17 cellular contexts compared by ENCODE assay signal in genomic region chr14:91307652-91308051, GRCh38.
DNase-seq lines count a peak whose midpoint lies in the region; ATAC-seq and TF ChIP-seq lines count a peak whose summit lies in the region.
"Had no signal": no experiment of that assay in that cellular context is flagged by ENCODE, and none has a peak within 500 bp of the region (broad histone marks: within the 10 kb centered on the region; RNA-seq: fewer than 3 reads in every experiment).

No MANE protein-coding gene starts in this region.

- H3K27ac Mint-ChIP-seq in T-helper 1 cell treated with Interleukin-12 subunit alpha and Interleukin-12 subunit beta and Interleukin-4 antibody, amounts not matched to agents 30 μg/mL and 1 μg/mL, for 36 hours: peak overlapping the region; percentile 34
- peak overlapping the region; percentile 61 for H3K27ac Mint-ChIP-seq in CD4-positive, alpha-beta T cell
- peak overlapping the region; percentile 49 for H3K27ac Mint-ChIP-seq in activated CD4-positive, alpha-beta memory T cell treated with anti-CD3 and anti-CD28 coated beads, Interleukin-2, amount 10 ng/mL, durations not matched to agents 7 days and 5 days

- H3K14ac ChIP-seq in trophoblast cell (ENCODE audit: low read length): no peak overlapping the region

- DNase-seq in T-helper 1 cell (no peak), lower lobe of right lung (peak; percentile 11), hypothalamus (lab: John Stamatoyannopoulos, UW) (no peak), trophoblast cell (no peak), left colon (no peak)
- DNase-seq in CD4-positive, alpha-beta T cell: no peak
- no peak for DNase-seq in activated CD4-positive, alpha-beta memory T cell treated with anti-CD3 and anti-CD28 coated beads, Interleukin-2, amount 10 ng/mL, durations not matched to agents 7 days and 5 days
- DNase-seq: CD4-positive, CD25-positive, alpha-beta regulatory T cell; DMS79; HCEC 1CT; NCI-H1417; NCI-H1930; NCI-H69 had no signal

- CTCF ChIA-PET in CD4-positive, alpha-beta T cell (lab: Charles Lee): no interaction called here
- CTCF ChIA-PET in activated CD4-positive, alpha-beta memory T cell treated with anti-CD3 and anti-CD28 coated beads, Interleukin-2, amount 10 ng/mL, durations not matched to agents 7 days and 5 days (lab: Charles Lee): no interaction called here

- H3K4me1 ChIP-seq in lower lobe of right lung (peaks cover 5% of the 10 kb centered on the region), trophoblast cell (ENCODE audit: control insufficient read depth in 1 of 2, insufficient read depth in 2 of 2, low read length in 2 of 2) (no peaks in the 10 kb centered on the region)

- H3K36me3 Mint-ChIP-seq in T-helper 1 cell treated with Interleukin-12 subunit alpha and Interleukin-12 subunit beta and Interleukin-4 antibody, amounts not matched to agents 30 μg/mL and 1 μg/mL, for 36 hours (ENCODE audit: low read depth): peaks cover 55% of the 10 kb centered on the region
- peaks cover 94% of the 10 kb centered on the region for H3K36me3 Mint-ChIP-seq in CD4-positive, alpha-beta T cell (ENCODE audit: low read depth)
- H3K36me3 Mint-ChIP-seq in activated CD4-positive, alpha-beta memory T cell treated with anti-CD3 and anti-CD28 coated beads, Interleukin-2, amount 10 ng/mL, durations not matched to agents 7 days and 5 days (ENCODE audit: low read depth): peaks cover 94% of the 10 kb centered on the region

- H3K27me3 ChIP-seq in CD4-positive, alpha-beta T cell (ENCODE audit: control insufficient read depth, insufficient read depth, low read length): no peaks in the 10 kb centered on the region
- no peaks in the 10 kb centered on the region for H3K27me3 ChIP-seq in lower lobe of right lung (ENCODE audit: low read depth)
- H3K27me3 ChIP-seq in trophoblast cell (ENCODE audit: insufficient read depth, low read length): no peaks in the 10 kb centered on the region

- no peak overlapping the region for H3K9ac ChIP-seq in trophoblast cell (ENCODE audit: low read length)

- H3K36me3 ChIP-seq in lower lobe of right lung (peaks cover 87% of the 10 kb centered on the region), trophoblast cell (ENCODE audit: control insufficient read depth in 1 of 2, insufficient read depth in 2 of 2, low read length in 2 of 2) (peaks cover 5 to 7% of the 10 kb centered on the region in 2 experiments)

- no peak overlapping the region for H3K4ac ChIP-seq in trophoblast cell (ENCODE audit: low read depth, low read length)

- H4K91ac ChIP-seq in trophoblast cell (ENCODE audit: low read depth, low read length): no peak overlapping the region

- peaks cover 37% of the 10 kb centered on the region for H3K4me1 Mint-ChIP-seq in T-helper 1 cell treated with Interleukin-12 subunit alpha and Interleukin-12 subunit beta and Interleukin-4 antibody, amounts not matched to agents 30 μg/mL and 1 μg/mL, for 36 hours (ENCODE audit: low read depth)
- H3K4me1 Mint-ChIP-seq in CD4-positive, alpha-beta T cell (ENCODE audit: low read depth): peaks cover 31% of the 10 kb centered on the region
- peaks cover 61% of the 10 kb centered on the region for H3K4me1 Mint-ChIP-seq in activated CD4-positive, alpha-beta memory T cell treated with anti-CD3 and anti-CD28 coated beads, Interleukin-2, amount 10 ng/mL, durations not matched to agents 7 days and 5 days

- no peak for TF ChIP-seq CTCF in CD4-positive, alpha-beta T cell (IDR thresholded peaks at IDR 0.05)
- no peak for TF ChIP-seq CTCF in lower lobe of right lung (IDR thresholded peaks at IDR 0.05)

- H4K12ac ChIP-seq in trophoblast cell (ENCODE audit: low read depth, low read length): no peak overlapping the region

- H3K18ac ChIP-seq in trophoblast cell (ENCODE audit: low read length): no peak overlapping the region

- H2BK5ac ChIP-seq in trophoblast cell (ENCODE audit: low read depth, low read length, poor library complexity): no peak overlapping the region

- H2BK120ac ChIP-seq in trophoblast cell (ENCODE audit: insufficient read depth, low read length, poor library complexity): no peak overlapping the region

- H3K4me3 Mint-ChIP-seq in T-helper 1 cell treated with Interleukin-12 subunit alpha and Interleukin-12 subunit beta and Interleukin-4 antibody, amounts not matched to agents 30 μg/mL and 1 μg/mL, for 36 hours: no peak overlapping the region
- no peak overlapping the region for H3K4me3 Mint-ChIP-seq in CD4-positive, alpha-beta T cell
- no peak overlapping the region for H3K4me3 Mint-ChIP-seq in activated CD4-positive, alpha-beta memory T cell treated with anti-CD3 and anti-CD28 coated beads, Interleukin-2, amount 10 ng/mL, durations not matched to agents 7 days and 5 days
- H3K4me3 Mint-ChIP-seq: B cell had no signal

- no peak overlapping the region for H4K8ac ChIP-seq in trophoblast cell (ENCODE audit: low read depth, low read length)

- no peak overlapping the region for H3K23ac ChIP-seq in trophoblast cell (ENCODE audit: low read length)

- no peaks in the 10 kb centered on the region for H3K79me1 ChIP-seq in trophoblast cell (ENCODE audit: low read length)

- no peaks in the 10 kb centered on the region for H3K9me3 Mint-ChIP-seq in T-helper 1 cell treated with Interleukin-12 subunit alpha and Interleukin-12 subunit beta and Interleukin-4 antibody, amounts not matched to agents 30 μg/mL and 1 μg/mL, for 36 hours
- no peaks in the 10 kb centered on the region for H3K9me3 Mint-ChIP-seq in CD4-positive, alpha-beta T cell
- no peaks in the 10 kb centered on the region for H3K9me3 Mint-ChIP-seq in activated CD4-positive, alpha-beta memory T cell treated with anti-CD3 and anti-CD28 coated beads, Interleukin-2, amount 10 ng/mL, durations not matched to agents 7 days and 5 days
- H3K9me3 Mint-ChIP-seq: CD4-positive, CD25-positive, alpha-beta regulatory T cell had no signal

- intact Hi-C loops in CD4-positive, alpha-beta T cell (cut with DNase I, micrococcal nuclease): no loop called here
- intact Hi-C loops in lower lobe of right lung (cut with DNase I): no loop called here
- intact Hi-C loops in left colon (cut with DNase I, micrococcal nuclease): no loop called here

- no peak overlapping the region for H2AK5ac ChIP-seq in trophoblast cell (ENCODE audit: low read length)

- H3K4me3 ChIP-seq in lower lobe of right lung (no peak overlapping the region), trophoblast cell (ENCODE audit: low read depth, low read length) (no peak overlapping the region)

- H3K27me3 Mint-ChIP-seq in T-helper 1 cell treated with Interleukin-12 subunit alpha and Interleukin-12 subunit beta and Interleukin-4 antibody, amounts not matched to agents 30 μg/mL and 1 μg/mL, for 36 hours (ENCODE audit: low read depth): no peaks in the 10 kb centered on the region
- no peaks in the 10 kb centered on the region for H3K27me3 Mint-ChIP-seq in CD4-positive, alpha-beta T cell
- H3K27me3 Mint-ChIP-seq in activated CD4-positive, alpha-beta memory T cell treated with anti-CD3 and anti-CD28 coated beads, Interleukin-2, amount 10 ng/mL, durations not matched to agents 7 days and 5 days: no peaks in the 10 kb centered on the region
- H3K27me3 Mint-ChIP-seq: B cell; CD4-positive, CD25-positive, alpha-beta regulatory T cell had no signal

- POLR2A ChIA-PET in CD4-positive, alpha-beta T cell (lab: Charles Lee): no interaction called here
- POLR2A ChIA-PET in activated CD4-positive, alpha-beta memory T cell treated with anti-CD3 and anti-CD28 coated beads, Interleukin-2, amount 10 ng/mL, durations not matched to agents 7 days and 5 days (lab: Charles Lee): no interaction called here

- no peak overlapping the region for H3K27ac ChIP-seq in CD4-positive, alpha-beta T cell (ENCODE audit: low read depth, low read length)
- H3K27ac ChIP-seq in lower lobe of right lung (no peak overlapping the region), trophoblast cell (ENCODE audit: low read depth, low read length) (no peak overlapping the region)
- H3K27ac ChIP-seq: 22Rv1, HL-60 had no signal

- no peak overlapping the region for H2BK12ac ChIP-seq in trophoblast cell (ENCODE audit: low read length)

- H2AFZ ChIP-seq in trophoblast cell (ENCODE audit: insufficient read depth, low read length, poor library complexity): no peak overlapping the region

- no CpG with 5 or more reads among the region's 7 CpGs for WGBS in trophoblast cell (ENCODE audit: extremely low coverage, insufficient coverage, insufficient read length)

- no peak for ATAC-seq in CD4-positive, alpha-beta T cell (ENCODE audit: poor library complexity)
- ATAC-seq in lower lobe of right lung (no peak), left colon (no peak)

- H3K9me3 ChIP-seq in CD4-positive, alpha-beta T cell (ENCODE audit: control insufficient read depth, low read length): no peaks in the 10 kb centered on the region
- H3K9me3 ChIP-seq in lower lobe of right lung (no peaks in the 10 kb centered on the region), trophoblast cell (ENCODE audit: insufficient read depth, low read depth, low read length) (no peaks in the 10 kb centered on the region)

- no peak overlapping the region for H3K4me2 ChIP-seq in trophoblast cell (ENCODE audit: low read length)

- H3K79me2 ChIP-seq in trophoblast cell (ENCODE audit: control insufficient read depth, insufficient read depth, low read length, poor library complexity): no peaks in the 10 kb centered on the region
